In the genomic region with DNA sequence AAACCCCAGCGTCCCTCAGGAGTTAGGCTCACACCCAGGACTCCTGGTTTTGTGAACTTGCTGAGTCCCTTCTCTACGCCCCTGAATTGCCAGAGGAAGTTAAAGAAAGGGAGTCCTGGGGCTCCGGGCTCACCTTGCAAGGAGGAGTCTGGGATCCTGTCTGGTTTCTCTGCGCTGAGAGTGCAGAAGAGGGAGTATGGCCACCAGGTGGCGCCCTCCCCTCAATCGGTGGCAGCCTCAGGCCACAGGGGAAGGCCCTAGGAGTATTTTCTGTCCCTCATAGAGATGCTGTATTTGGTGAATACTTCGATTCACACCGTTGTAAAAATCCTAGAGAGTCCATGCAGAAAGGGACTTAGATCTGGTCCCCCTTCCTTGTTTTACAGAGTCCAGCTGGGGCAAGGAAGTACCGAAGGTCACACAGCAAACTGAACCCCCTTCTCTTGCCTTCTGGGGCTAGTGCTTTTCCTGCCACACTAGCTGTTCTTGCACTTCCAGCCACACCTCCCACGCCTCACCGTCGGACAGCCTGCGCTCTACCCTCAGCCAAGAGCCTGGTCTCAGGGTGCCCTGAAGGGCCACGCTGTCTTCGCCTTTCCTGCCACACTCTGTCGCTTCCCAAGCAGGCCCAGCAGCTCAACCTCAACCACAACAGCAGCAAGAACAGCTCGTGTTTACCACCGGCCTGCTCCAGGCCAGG, we compare ENCODE assay signal across 7 cellular contexts. TPM values are rescaled to one million over a fixed set of nuclear protein-coding genes. Genes with fewer than 3 reads are reported as not detected.
DNase-seq lines count a peak whose midpoint lies in the region; ATAC-seq and TF ChIP-seq lines count a peak whose summit lies in the region.

No MANE protein-coding gene starts in this region.

- H3K4me3 ChIP-seq in H7 (ENCODE audit: insufficient read depth, low read depth, low read length) = no peak overlapping the region
- no peak overlapping the region for H3K4me3 ChIP-seq in hepatocyte
- H3K4me3 ChIP-seq in smooth muscle cell = no peak overlapping the region

- H3K79me2 ChIP-seq in hepatocyte = no peaks in the 10 kb centered on the region
- H3K79me2 ChIP-seq in smooth muscle cell (ENCODE audit: low read depth) = no peaks in the 10 kb centered on the region

- H3K9me3 ChIP-seq in hepatocyte (ENCODE audit: low read depth) = no peaks in the 10 kb centered on the region
- no peaks in the 10 kb centered on the region for H3K9me3 ChIP-seq in smooth muscle cell (replicated peaks; ENCODE audit: low read depth)

- H3K27ac ChIP-seq in hepatocyte = no peak overlapping the region
- no peak overlapping the region for H3K27ac ChIP-seq in smooth muscle cell (ENCODE audit: low read depth)

- H3K9me3 Mint-ChIP-seq in T-cell = no peaks in the 10 kb centered on the region

- H3F3A ChIP-seq in smooth muscle cell (ENCODE audit: low read depth) = peaks cover 10% of the 10 kb centered on the region

- POLR2A ChIA-PET in T-cell (lab: Charles Lee) = interaction anchor here in 1 of 2 donors (0.5 kb wide), 1 partner anchor 353 kb away, joined by 3 read pairs; no protein-coding TSS in a partner anchor

- ATAC-seq in T-cell (replicated peaks in 1 of 4) = peak; percentile 75 to 93 (median 84)

- DNase-seq in GM13976 (ENCODE audit: low spot score) (peak; percentile 87), H7 (peak; percentile 92), M059J (ENCODE audit: low read depth) (peak; percentile 61), T-cell (peak in 33 of 34 experiments; percentile 13 to 75 (median 59)), amygdala (lab: John Stamatoyannopoulos, UW) (peak in 51 of 56 donors; percentile 4 to 83 (median 31)), hepatocyte (ENCODE audit: low spot score) (peak; percentile 90), smooth muscle cell (lab: John Stamatoyannopoulos, UW; ENCODE audit: unreplicated experiment) (peak; percentile 56)

- peaks cover 4% of the 10 kb centered on the region for H3K36me3 Mint-ChIP-seq in T-cell

- H3K4me2 ChIP-seq in hepatocyte (no peak overlapping the region), smooth muscle cell (no peak overlapping the region)

- H3K9ac ChIP-seq in smooth muscle cell (ENCODE audit: low read depth) = no peak overlapping the region

- H3K36me3 ChIP-seq in H7 (replicated peaks; ENCODE audit: control insufficient read depth, insufficient read depth, low read length) (no peaks in the 10 kb centered on the region), hepatocyte (replicated peaks; ENCODE audit: insufficient read depth, low read depth) (no peaks in the 10 kb centered on the region), smooth muscle cell (ENCODE audit: low read depth) (no peaks in the 10 kb centered on the region)

- H4K20me1 ChIP-seq in hepatocyte (ENCODE audit: insufficient read depth, poor library complexity, severe bottlenecking) (no peaks in the 10 kb centered on the region), smooth muscle cell (ENCODE audit: low read depth) (no peaks in the 10 kb centered on the region)

- H3K27me3 ChIP-seq in H7 (ENCODE audit: control insufficient read depth, insufficient read depth, low read length) = peaks cover 58% of the 10 kb centered on the region
- peaks cover 28% of the 10 kb centered on the region for H3K27me3 ChIP-seq in hepatocyte
- H3K27me3 ChIP-seq in smooth muscle cell (ENCODE audit: low read depth) = no peaks in the 10 kb centered on the region

- H3K4me1 Mint-ChIP-seq in T-cell = peaks cover 5 to 7% (median 7%) of the 10 kb centered on the region in 3 donors

- CTCF ChIA-PET in T-cell (lab: Charles Lee) = interaction anchor here (1.1 to 2.1 kb wide), 4 partner anchors 14 to 46 kb away, joined by 4 to 7 read pairs (median 4); no protein-coding TSS in a partner anchor

- H2AFZ ChIP-seq in hepatocyte (no peak overlapping the region), smooth muscle cell (ENCODE audit: low read depth) (no peak overlapping the region)

- H3K4me1 ChIP-seq in hepatocyte (ENCODE audit: insufficient read depth) (no peaks in the 10 kb centered on the region), smooth muscle cell (ENCODE audit: low read depth) (peaks cover 1% of the 10 kb centered on the region)

- in situ Hi-C loops in GM13976 (cut with MboI; ENCODE audit: low sequenced_read_pairs, unreplicated experiment) = no loop called here

- no peak overlapping the region for H3K27ac Mint-ChIP-seq in T-cell

- peak; percentile 87 for TF ChIP-seq CTCF in GM13976 (IDR thresholded peaks at IDR 0.05; ENCODE audit: borderline replicate concordance, control extremely low read depth, extremely low read depth, insufficient read depth, missing control alignments)
- peak; percentile 87 for TF ChIP-seq CTCF in hepatocyte (IDR thresholded peaks at IDR 0.05; ENCODE audit: poor library complexity)
- peak; percentile 88 for TF ChIP-seq CTCF in smooth muscle cell (IDR thresholded peaks at IDR 0.05; ENCODE audit: borderline replicate concordance, insufficient read depth, poor library complexity, severe bottlenecking)

- 40% methylated on average over 18 of the region's 18 CpGs for WGBS in hepatocyte (ENCODE audit: low lambda C conversion rate, missing lambda C conversion rate)
- WGBS in smooth muscle cell (ENCODE audit: low lambda C conversion rate) = 28% methylated on average over 18 of the region's 18 CpGs

- no peaks in the 10 kb centered on the region for H3K9me2 ChIP-seq in hepatocyte (replicated peaks; ENCODE audit: insufficient read depth)

- H3K27me3 Mint-ChIP-seq in T-cell = peaks cover 34 to 39% of the 10 kb centered on the region in 2 donors

- H3K4me3 Mint-ChIP-seq in T-cell = no peak overlapping the region

RNA-seq across cellular contexts. Expression of gene HAND1, which starts 10.2 kb away (rescaled TPM):
- not detected in 2 replicates for total RNA-seq in H7 (2014; rRNA removed; shearing (Covaris generic))
- not detected in 2 replicates for total RNA-seq in M059J (2014; rRNA removed; shearing (Covaris generic))
- total RNA-seq in T-cell = not detected
- total RNA-seq in hepatocyte = 35.6 and 39.2 TPM in 2 replicates
- polyA plus RNA-seq in hepatocyte = 118 and 168 TPM in 2 replicates
- total RNA-seq in smooth muscle cell = 25.2 and 36.3 TPM in 2 replicates
- 18.2 and 68.4 TPM in 2 replicates for polyA plus RNA-seq in smooth muscle cell

RNA-seq across cellular contexts. Expression of gene SAP30L, which starts 22.0 kb away (rescaled TPM):
- 14.3 and 22.3 TPM in 2 replicates for total RNA-seq in H7 (2014; rRNA removed; shearing (Covaris generic))
- total RNA-seq in M059J (2014; rRNA removed; shearing (Covaris generic)) = 17.2 and 59.2 TPM in 2 replicates
- total RNA-seq in T-cell = 10 to 100 TPM; 32.5 to 48.4 (median 38.1) TPM
- total RNA-seq in hepatocyte = 21.6 and 43.7 TPM in 2 replicates
- 39.4 and 45.6 TPM in 2 replicates for polyA plus RNA-seq in hepatocyte
- total RNA-seq in smooth muscle cell = 29.9 and 44.2 TPM in 2 replicates
- polyA plus RNA-seq in smooth muscle cell = 32.7 and 41.6 TPM in 2 replicates

Comparison
In these comparisons a context has a peak if more than half of its experiments do, and no peak if none do; other contexts are left out.
1. DNase-seq: peak in every context shown above with its lines; median percentile 92 in H7; 90 in hepatocyte; 87 in GM13976; 61 in M059J; 59 in T-cell; 56 in smooth muscle cell; 31 in amygdala.
2. RNA of gene HAND1, which starts 10.2 kb away (total RNA-seq): 35.6 to 39.2 TPM in hepatocyte and 25.2 to 36.3 TPM in smooth muscle cell; not detected in H7, not detected in M059J and not detected in T-cell; every median in the first group is over 10 times any median in the second.
3. Peak in every context shown above with its lines, with median percentiles within 50 percentile points of each other: CTCF ChIP-seq.